ENCODE assay signal across 8 cellular contexts in the genomic region with DNA sequence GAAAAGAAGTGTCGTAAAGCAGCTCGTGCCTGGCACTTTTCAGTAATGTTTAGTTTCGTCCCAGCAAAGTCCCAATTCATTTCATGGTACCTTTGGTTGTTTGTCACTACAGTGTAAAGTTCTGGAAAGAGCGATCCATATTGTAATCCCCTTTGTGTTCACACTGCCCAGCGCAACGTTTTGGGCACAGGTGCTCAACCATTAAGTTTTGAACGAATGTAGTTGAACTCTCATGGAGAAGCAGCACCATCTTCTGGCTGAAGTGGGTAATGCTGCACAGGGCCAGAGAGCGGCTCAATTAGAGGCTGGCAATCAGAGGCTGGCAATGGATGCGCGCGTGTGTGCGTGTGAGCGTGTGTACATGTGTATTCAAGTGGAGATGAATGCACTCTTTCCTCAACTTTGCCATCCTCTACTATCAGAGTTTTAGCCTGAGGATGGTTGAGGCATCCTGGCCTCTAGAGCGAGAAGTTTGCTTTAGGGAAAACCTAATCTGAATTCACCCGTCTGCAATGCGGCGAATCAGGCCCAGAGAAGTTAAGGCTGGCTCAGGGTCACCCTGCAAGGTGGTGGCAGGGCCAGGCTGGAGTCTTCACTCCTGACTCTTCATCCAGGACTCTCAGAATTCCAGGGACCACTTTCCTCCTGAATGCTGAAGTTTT. TPM values are rescaled to one million over a fixed set of nuclear protein-coding genes. Genes with fewer than 3 reads are reported as not detected.
DNase-seq lines count a peak whose midpoint lies in the region; ATAC-seq and TF ChIP-seq lines count a peak whose summit lies in the region.

No MANE protein-coding gene starts in this region.

- H3K79me1 ChIP-seq in H9 (ENCODE audit: insufficient read depth, low read depth, low read length, poor library complexity, severe bottlenecking), result no peaks in the 10 kb centered on the region

- no peaks in the 10 kb centered on the region for H3K27me3 ChIP-seq in H9 (ENCODE audit: insufficient read depth, low read length)

- H3K4ac ChIP-seq in H9 (ENCODE audit: low read depth, low read length), result no peak overlapping the region

- DNase-seq in AG08395 (ENCODE audit: low spot score) (peak; percentile 75), H9 (peak; percentile 85), NCI-H460 (ENCODE audit: extremely low read depth, low read depth) (peak; percentile 75), left lobe of liver (ENCODE audit: low spot score) (peak; percentile 77)
- DNase-seq in activated CD4-positive, CD25-positive, alpha-beta regulatory T cell treated with anti-CD3 and anti-CD28 coated beads, Interleukin-2, amount 50 U/mL, for 72 hours, result peak; percentile 87
- peak; percentile 77 to 89 for DNase-seq in central memory CD8-positive, alpha-beta T cell (ENCODE audit: low spot score in 2 of 2)
- DNase-seq in stimulated activated CD4-positive, alpha-beta T cell treated with anti-CD3 and anti-CD28 coated beads, Interleukin-4, amount 100 ng/mL, for 4 hours, result peak; percentile 74 to 83

- H4K5ac ChIP-seq in H9 (ENCODE audit: insufficient read length, low read depth, low read length), result no peak overlapping the region

- H2BK12ac ChIP-seq in H9 (ENCODE audit: insufficient read length, low read depth, low read length), result no peak overlapping the region

- no peak overlapping the region for H3T11ph ChIP-seq in H9 (ENCODE audit: low read length)

- H3K4me1 Mint-ChIP-seq in H9, result no peaks in the 10 kb centered on the region
- no peaks in the 10 kb centered on the region for H3K4me1 Mint-ChIP-seq in central memory CD8-positive, alpha-beta T cell

- no peak overlapping the region for H2BK120ac ChIP-seq in H9 (ENCODE audit: low read depth, low read length, poor library complexity, severe bottlenecking)

- peak; percentile 67 for ATAC-seq in central memory CD8-positive, alpha-beta T cell (replicated peaks; ENCODE audit: extremely low read depth, poor library complexity, severe bottlenecking)
- ATAC-seq in left lobe of liver (peak; percentile 99), HG02642 (IDR thresholded peaks at IDR 0.05; ENCODE audit: poor library complexity, unreplicated experiment) (no peak)

- TF ChIP-seq CTCF in H9 (conservative IDR thresholded peaks at IDR 0.05), result peak; percentile 95

- H3K4me1 ChIP-seq in H9 (ENCODE audit: insufficient read depth, low read length), result no peaks in the 10 kb centered on the region

- H2BK5ac ChIP-seq in H9 (ENCODE audit: insufficient read length, low read length), result no peak overlapping the region

- H3K79me2 ChIP-seq in H9 (ENCODE audit: insufficient read depth, low read length), result no peaks in the 10 kb centered on the region

- no peak overlapping the region for H3K9ac ChIP-seq in H9 (ENCODE audit: extremely low read depth, insufficient read length, low read length)

- no peak overlapping the region for H4K8ac ChIP-seq in H9 (replicated peaks; ENCODE audit: insufficient read length, low read depth, low read length)

- H3K27ac Mint-ChIP-seq in H9, result no peak overlapping the region
- H3K27ac Mint-ChIP-seq in central memory CD8-positive, alpha-beta T cell (ENCODE audit: low read depth), result no peak overlapping the region

- peaks cover 5% of the 10 kb centered on the region for H4K20me1 ChIP-seq in H9 (ENCODE audit: control insufficient read depth, insufficient read depth, insufficient read length)

- no peak overlapping the region for H2AK5ac ChIP-seq in H9 (ENCODE audit: insufficient read length, low read length)

- no peak overlapping the region for H3K4me3 Mint-ChIP-seq in H9
- no peak overlapping the region for H3K4me3 Mint-ChIP-seq in central memory CD8-positive, alpha-beta T cell

- no peak overlapping the region for H3K23ac ChIP-seq in H9 (ENCODE audit: insufficient read length, low read depth, low read length)

- H2BK20ac ChIP-seq in H9 (ENCODE audit: low read depth, low read length, poor library complexity, severe bottlenecking), result no peak overlapping the region

- no peaks in the 10 kb centered on the region for H3K36me3 Mint-ChIP-seq in H9 (ENCODE audit: insufficient read depth in 1 of 3, low read depth in 3 of 3)
- H3K36me3 Mint-ChIP-seq in central memory CD8-positive, alpha-beta T cell (ENCODE audit: insufficient read depth), result peaks cover 2% of the 10 kb centered on the region

- no CpG with 5 or more reads among the region's 17 CpGs for WGBS in H9 (ENCODE audit: extremely low coverage, insufficient read length, low lambda C conversion rate)

- no peak overlapping the region for H2AFZ ChIP-seq in H9 (ENCODE audit: low read length)

- peaks cover 34% of the 10 kb centered on the region for H3K27me3 Mint-ChIP-seq in H9 (ENCODE audit: low read depth)
- peaks cover 10% of the 10 kb centered on the region for H3K27me3 Mint-ChIP-seq in central memory CD8-positive, alpha-beta T cell

- H3K9me3 Mint-ChIP-seq in H9, result no peaks in the 10 kb centered on the region
- H3K9me3 Mint-ChIP-seq in central memory CD8-positive, alpha-beta T cell, result no peaks in the 10 kb centered on the region

- no peak overlapping the region for H3K14ac ChIP-seq in H9 (ENCODE audit: insufficient read depth, low read length)

- no peaks in the 10 kb centered on the region for H3K23me2 ChIP-seq in H9 (ENCODE audit: insufficient read length, low read depth, low read length, poor library complexity, severe bottlenecking)

- H4K91ac ChIP-seq in H9 (ENCODE audit: insufficient read length, low read depth, low read length), result no peak overlapping the region

- no peak overlapping the region for H2BK15ac ChIP-seq in H9 (ENCODE audit: low read depth, low read length)

- H3K27ac ChIP-seq in H9 (ENCODE audit: insufficient read length, low read depth, low read length), result no peak overlapping the region

- H3K4me2 ChIP-seq in H9 (ENCODE audit: insufficient read depth, insufficient read length, low read length), result peak overlapping the region; percentile 3

- no peaks in the 10 kb centered on the region for H3K9me3 ChIP-seq in H9 (ENCODE audit: control insufficient read depth, low read depth, low read length)

- no peak overlapping the region for H3K18ac ChIP-seq in H9 (ENCODE audit: insufficient read length, low read depth, low read length)

- H3K56ac ChIP-seq in H9 (ENCODE audit: insufficient read length, low read depth, low read length), result no peak overlapping the region

RNA-seq across cellular contexts. Expression of a gene that starts 29.9 kb away (rescaled TPM):
- total RNA-seq in H9 (2021), result 38.7 and 39.3 TPM in 2 replicates
- 7.3 and 9.8 TPM in 2 replicates for total RNA-seq in NCI-H460 (2014; rRNA removed; shearing (Covaris generic))
- 4.4 and 5.5 TPM in 2 replicates for polyA plus RNA-seq in NCI-H460 (2014; cell fraction: nucleus; rRNA removed)
- 24.4 TPM for total RNA-seq in left lobe of liver

RNA-seq across cellular contexts. Expression of a gene that starts 35.1 kb away (rescaled TPM):
- total RNA-seq in H9 (2021), result 0.11 and 0.15 TPM in 2 replicates
- total RNA-seq in NCI-H460 (2014; rRNA removed; shearing (Covaris generic)), result not detected in 2 replicates
- polyA plus RNA-seq in NCI-H460 (2014; cell fraction: nucleus; rRNA removed), result not detected in 2 replicates
- not detected for total RNA-seq in left lobe of liver

RNA-seq across cellular contexts. Expression of a gene that starts 53.7 kb away (rescaled TPM):
- total RNA-seq in H9 (2021) (not detected in 2 replicates), left lobe of liver (not detected)
- not detected in 2 replicates for total RNA-seq in NCI-H460 (2014; rRNA removed; shearing (Covaris generic))
- polyA plus RNA-seq in NCI-H460 (2014; cell fraction: nucleus; rRNA removed), result not detected in 2 replicates
